Comparison of ENCODE assay signal across 1 cellular context in genomic region chr6:149060300-149060984, GRCh38.
TF ChIP-seq lines count a peak whose summit lies in the region.

No MANE protein-coding gene starts in this region.

TF ChIP-seq in HepG2, 621 proteins besides CTCF, POLR2A, EP300 and RAD21 (continued from another document and continues in another):
- TF ChIP-seq POGK (CRISPR knock-in tag; conservative IDR thresholded peaks at IDR 0.05) (0 out of 2 replicates have a peak, but pooled peaks have one; percentile 28), ZBTB20 (CRISPR knock-in tag; IDR thresholded peaks at IDR 0.05; ENCODE audit: borderline replicate concordance, low read depth) (0 out of 2 replicates have a peak, but pooled peaks have one; percentile 36), ZNF224 (CRISPR knock-in tag; IDR thresholded peaks at IDR 0.05) (peak; percentile 69; the same call in 1 of the 2 replicates), NFYB (CRISPR knock-in tag; IDR thresholded peaks at IDR 0.05) (no peak), NRL (CRISPR knock-in tag; IDR thresholded peaks at IDR 0.05; ENCODE audit: borderline replicate concordance) (peak; percentile 69), ZBTB4 (CRISPR knock-in tag; IDR thresholded peaks at IDR 0.05; ENCODE audit: borderline replicate concordance) (peak; percentile 69; the same call in 1 of the 2 replicates), ZNF280D (CRISPR knock-in tag; IDR thresholded peaks at IDR 0.05) (peak; percentile 32; the same call in 1 of the 2 replicates), ZNF616 (CRISPR knock-in tag; IDR thresholded peaks at IDR 0.05; ENCODE audit: low read depth) (no peak), KDM5B (CRISPR knock-in tag; IDR thresholded peaks at IDR 0.05; ENCODE audit: borderline replicate concordance) (0 out of 2 replicates have a peak, but pooled peaks have one; percentile 26), ATF1 (CRISPR knock-in tag; IDR thresholded peaks at IDR 0.05) (0 out of 2 replicates have a peak, but pooled peaks have one; percentile 12), SP5 (CRISPR knock-in tag; IDR thresholded peaks at IDR 0.05; ENCODE audit: borderline replicate concordance, low read depth) (0 out of 2 replicates have a peak, but pooled peaks have one; percentile 5), ZBTB38 (CRISPR knock-in tag; IDR thresholded peaks at IDR 0.05) (peak; percentile 92), PPARG (CRISPR knock-in tag; conservative IDR thresholded peaks at IDR 0.05) (0 out of 2 replicates have a peak, but pooled peaks have one; percentile 9), ZNF784 (CRISPR knock-in tag; IDR thresholded peaks at IDR 0.05; ENCODE audit: borderline replicate concordance) (no peak; the same call in 1 of the 2 replicates), CSRNP1 (CRISPR knock-in tag; IDR thresholded peaks at IDR 0.05) (no peak), ZNF768 (CRISPR knock-in tag; IDR thresholded peaks at IDR 0.05) (0 out of 2 replicates have a peak, but pooled peaks have one; percentile 11), ZNF615 (CRISPR knock-in tag; IDR thresholded peaks at IDR 0.05; ENCODE audit: borderline replicate concordance) (no peak), TGIF2 (CRISPR knock-in tag; IDR thresholded peaks at IDR 0.05) (no peak), TARDBP (CRISPR knock-in tag; IDR thresholded peaks at IDR 0.05) (peak; percentile 43; the same call in 1 of the 2 replicates), ZBTB40 (IDR thresholded peaks at IDR 0.05) (no peak), ZBTB40 (CRISPR knock-in tag; IDR thresholded peaks at IDR 0.05) (0 out of 2 replicates have a peak, but pooled peaks have one; percentile 45), ZNF280B (CRISPR knock-in tag; IDR thresholded peaks at IDR 0.05; ENCODE audit: borderline replicate concordance) (0 out of 2 replicates have a peak, but pooled peaks have one; percentile 39), SMC3 (IDR thresholded peaks at IDR 0.05; ENCODE audit: low read length) (0 out of 2 replicates have a peak, but pooled peaks have one; percentile 5), ARID5B (CRISPR knock-in tag; IDR thresholded peaks at IDR 0.05) (no peak)
